Comparison of ENCODE assay signal across 19 cellular contexts in genomic region chr5:169964247-169964646, GRCh38.
A peak's percentile ranks its signal among the peaks of the same experiment; 100 is the strongest.
DNase-seq lines count a peak whose midpoint lies in the region; ATAC-seq lines count a peak whose summit lies in the region.
"Had no signal": no experiment of that assay in that cellular context is flagged by ENCODE, and none has a peak within 500 bp of the region (broad histone marks: within the 10 kb centered on the region; RNA-seq: fewer than 3 reads in every experiment).

No MANE protein-coding gene starts in this region.

- H3K9me3 Mint-ChIP-seq in stimulated activated memory B cell treated with anti-CD40 and anti-IgM and Interleukin-4, amounts not matched to agents 10 μg/mL and 1 μg/mL and 100 μg/mL, for 72 hours, result no peaks in the 10 kb centered on the region
- H3K9me3 Mint-ChIP-seq: CD4-positive, CD25-positive, alpha-beta regulatory T cell; CD8-positive, alpha-beta memory T cell; HFFc6 had no signal

- peaks cover 37% of the 10 kb centered on the region for H3K36me3 Mint-ChIP-seq in stimulated activated memory B cell treated with anti-CD40 and anti-IgM and Interleukin-4, amounts not matched to agents 10 μg/mL and 1 μg/mL and 100 μg/mL, for 72 hours

- DNase-seq in NAMALWA (ENCODE audit: low spot score), result peak; percentile 57
- DNase-seq in germinal center (ENCODE audit: low spot score), result peak; percentile 33
- no peak for DNase-seq in MV-4-11 (lab: John Stamatoyannopoulos, UW)
- no peak for DNase-seq in Ammon's horn (ENCODE audit: low spot score)
- DNase-seq: BE2C; C1 segment of cervical spinal cord; CD4-positive, CD25-positive, alpha-beta regulatory T cell; CD8-positive, alpha-beta memory T cell; COR-L47; DMS 273 treated with DMSO at 0.1 percent for 48 hours; GOT3; H7; HFFc6; IMR-90; KBM-7 had no signal

- H3K4me1 Mint-ChIP-seq in stimulated activated memory B cell treated with anti-CD40 and anti-IgM and Interleukin-4, amounts not matched to agents 10 μg/mL and 1 μg/mL and 100 μg/mL, for 72 hours, result peaks cover 28% of the 10 kb centered on the region

- H3K27ac Mint-ChIP-seq in stimulated activated memory B cell treated with anti-CD40 and anti-IgM and Interleukin-4, amounts not matched to agents 10 μg/mL and 1 μg/mL and 100 μg/mL, for 72 hours, result peak overlapping the region; percentile 14

- no peaks in the 10 kb centered on the region for H3K27me3 Mint-ChIP-seq in stimulated activated memory B cell treated with anti-CD40 and anti-IgM and Interleukin-4, amounts not matched to agents 10 μg/mL and 1 μg/mL and 100 μg/mL, for 72 hours
- H3K27me3 Mint-ChIP-seq: CD4-positive, CD25-positive, alpha-beta regulatory T cell; CD8-positive, alpha-beta memory T cell had no signal

- ATAC-seq in GM19463 (IDR thresholded peaks at IDR 0.05; ENCODE audit: unreplicated experiment) (peak; percentile 59), HG02938 (IDR thresholded peaks at IDR 0.05; ENCODE audit: unreplicated experiment) (no peak)
- no peak for ATAC-seq in stimulated activated memory B cell treated with anti-CD40 and anti-IgM and Interleukin-4, amounts not matched to agents 10 μg/mL and 1 μg/mL and 100 μg/mL, for 72 hours
- ATAC-seq: HCT116 had no signal

- H3K4me3 Mint-ChIP-seq in stimulated activated memory B cell treated with anti-CD40 and anti-IgM and Interleukin-4, amounts not matched to agents 10 μg/mL and 1 μg/mL and 100 μg/mL, for 72 hours, result no peak overlapping the region
- H3K4me3 Mint-ChIP-seq: CD8-positive, alpha-beta memory T cell; HFFc6 had no signal

Comparison
In these comparisons a context has a peak if more than half of its experiments do, and no peak if none do; other contexts are left out.
1. DNase-seq: peak in NAMALWA (single experiment) and germinal center (single experiment); none in MV-4-11 (single experiment) and Ammon's horn (single experiment).